14 cellular contexts compared by ENCODE assay signal in genomic region chr1:194477908-194478307, GRCh38.
DNase-seq lines count a peak whose midpoint lies in the region; ATAC-seq, FAIRE-seq and TF ChIP-seq lines count a peak whose summit lies in the region.
"Had no signal": no experiment of that assay in that cellular context is flagged by ENCODE, and none has a peak within 500 bp of the region (broad histone marks: within the 10 kb centered on the region; RNA-seq: fewer than 3 reads in every experiment).

No MANE protein-coding gene starts in this region.

- POLR2A ChIA-PET in T-cell (lab: Charles Lee), result no interaction called here

- H3K27ac Mint-ChIP-seq in T-cell, result no peak overlapping the region

- H3K27me3 ChIP-seq in GM06990 (replicated peaks; ENCODE audit: control insufficient read depth, insufficient read depth, low read length), result no peaks in the 10 kb centered on the region
- H3K27me3 ChIP-seq: adrenal gland, gastrocnemius medialis had no signal

- no peak overlapping the region for H3K27ac ChIP-seq in kidney (ENCODE audit: low read depth in 2 of 2, low read length in 2 of 2)
- H3K27ac ChIP-seq: adrenal gland, gastrocnemius medialis had no signal

- H3K36me3 ChIP-seq in GM06990 (ENCODE audit: control insufficient read depth, insufficient read depth, low read length), result no peaks in the 10 kb centered on the region
- H3K36me3 ChIP-seq in kidney (ENCODE audit: control insufficient read depth in 1 of 2, insufficient read depth in 2 of 2, low read length in 2 of 2), result no peaks in the 10 kb centered on the region
- H3K36me3 ChIP-seq: adrenal gland, gastrocnemius medialis had no signal

- H3K9ac ChIP-seq in kidney (ENCODE audit: low read length in 2 of 2), result no peak overlapping the region

- no peaks in the 10 kb centered on the region for H3K9me3 ChIP-seq in kidney (ENCODE audit: control insufficient read depth in 1 of 2, low read length in 2 of 2)
- H3K9me3 ChIP-seq: adrenal gland, gastrocnemius medialis had no signal

- ATAC-seq in GM19468 (IDR thresholded peaks at IDR 0.05; ENCODE audit: extremely low read depth, unreplicated experiment) (peak; percentile 87), HG02885 (IDR thresholded peaks at IDR 0.05; ENCODE audit: poor library complexity, unreplicated experiment) (peak; percentile 87), HG03521 (IDR thresholded peaks at IDR 0.05; ENCODE audit: unreplicated experiment) (peak; percentile 89), T-cell (replicated peaks in 1 of 4) (no peak)
- ATAC-seq: gastrocnemius medialis, left ventricle myocardium superior had no signal

- H3K4me3 ChIP-seq in GM06990 (replicated peaks; ENCODE audit: low read depth, low read length) (no peak overlapping the region), kidney (ENCODE audit: low read length in 2 of 2) (no peak overlapping the region)
- H3K4me3 ChIP-seq: adrenal gland, gastrocnemius medialis had no signal

- TF ChIP-seq CTCF in GM06990 (IDR thresholded peaks at IDR 0.05; ENCODE audit: insufficient read depth, low read length, poor library complexity, severe bottlenecking) (no peak), kidney (IDR thresholded peaks at IDR 0.05; ENCODE audit: borderline replicate concordance, extremely low read depth, insufficient read depth) (no peak)

- no peaks in the 10 kb centered on the region for H3K9me3 Mint-ChIP-seq in T-cell

- no peaks in the 10 kb centered on the region for H3K36me3 Mint-ChIP-seq in T-cell

- no peaks in the 10 kb centered on the region for H3K4me1 ChIP-seq in kidney (ENCODE audit: control insufficient read depth in 1 of 2, insufficient read depth in 1 of 2, low read depth in 1 of 2, low read length in 2 of 2)
- H3K4me1 ChIP-seq: adrenal gland, gastrocnemius medialis had no signal

- no peaks in the 10 kb centered on the region for H3K4me1 Mint-ChIP-seq in T-cell

- FAIRE-seq in kidney (lab: Jason Lieb, UNC), result no peak

- CTCF ChIA-PET in T-cell (lab: Charles Lee), result no interaction called here

- intact Hi-C loops in kidney (cut with DNase I), result no loop called here

- no peak overlapping the region for H3K4me3 Mint-ChIP-seq in T-cell

- DNase-seq in GM06990 (ENCODE audit: extremely low read depth, insufficient read length), result peak; percentile 41
- DNase-seq in kidney, result no peak
- DNase-seq in activated CD4-positive, alpha-beta T cell treated with anti-CD3 and anti-CD28 coated beads for 48 hours, result no peak
- no peak for DNase-seq in NCI-H1436 treated with DMSO at 0.1 percent for 48 hours (lab: John Stamatoyannopoulos, UW)
- DNase-seq in T-cell, result no peak
- DNase-seq: adrenal gland; DMS79 treated with DMSO at 0.1 percent for 48 hours; gastrocnemius medialis; left ventricle myocardium superior; NCI-H1417; stimulated activated naive CD4-positive, alpha-beta T cell had no signal

- H3K27me3 Mint-ChIP-seq in T-cell, result no peaks in the 10 kb centered on the region

Comparison
In these comparisons a context has a peak if more than half of its experiments do, and no peak if none do; other contexts are left out.
1. ATAC-seq: peak in GM19468 (single experiment), HG02885 (single experiment) and HG03521 (single experiment); none in T-cell (0 of 4).